Comparison of ENCODE assay signal across 1 cellular context in the genomic region with DNA sequence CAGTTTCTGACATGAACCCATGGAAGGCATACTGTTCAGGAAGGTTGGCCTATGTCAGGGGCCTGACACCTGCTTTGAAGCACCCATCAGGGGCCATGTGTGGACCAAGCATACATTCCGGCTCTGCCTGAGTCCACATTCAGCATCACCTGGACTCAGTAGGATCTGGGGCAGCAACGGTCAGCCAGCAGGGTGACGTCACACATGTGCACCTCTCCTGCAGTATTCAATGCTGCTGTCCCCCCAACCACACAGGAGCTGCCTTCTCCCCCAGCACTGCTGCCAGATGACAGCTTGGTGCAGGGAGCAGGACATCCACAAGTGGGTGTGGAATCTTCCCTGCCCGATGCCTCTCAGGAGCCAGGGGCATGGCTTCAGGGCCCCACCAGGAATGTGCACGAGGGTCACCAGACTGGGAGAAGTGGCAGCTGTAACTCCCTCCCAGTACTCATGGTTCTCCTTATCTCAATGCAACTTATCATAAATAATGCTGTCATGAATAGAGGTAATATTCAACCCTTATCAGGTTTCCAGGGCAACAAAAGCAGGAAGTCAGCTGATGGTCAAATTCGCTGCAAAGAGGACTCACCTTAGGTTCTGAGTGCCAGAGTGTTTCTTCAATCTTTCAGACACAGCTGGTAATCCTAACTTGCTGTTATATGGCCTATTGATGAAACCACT.
TF ChIP-seq lines count a peak whose summit lies in the region.

No MANE protein-coding gene starts in this region.

TF ChIP-seq in K562, 482 proteins besides CTCF, POLR2A, EP300 and RAD21 (continued from another document):
- TF ChIP-seq, protein P1, sequence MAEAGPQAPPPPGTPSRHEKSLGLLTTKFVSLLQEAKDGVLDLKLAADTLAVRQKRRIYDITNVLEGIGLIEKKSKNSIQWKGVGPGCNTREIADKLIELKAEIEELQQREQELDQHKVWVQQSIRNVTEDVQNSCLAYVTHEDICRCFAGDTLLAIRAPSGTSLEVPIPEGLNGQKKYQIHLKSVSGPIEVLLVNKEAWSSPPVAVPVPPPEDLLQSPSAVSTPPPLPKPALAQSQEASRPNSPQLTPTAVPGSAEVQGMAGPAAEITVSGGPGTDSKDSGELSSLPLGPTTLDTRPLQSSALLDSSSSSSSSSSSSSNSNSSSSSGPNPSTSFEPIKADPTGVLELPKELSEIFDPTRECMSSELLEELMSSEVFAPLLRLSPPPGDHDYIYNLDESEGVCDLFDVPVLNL (CRISPR knock-in tag; IDR thresholded peaks at IDR 0.05; ENCODE audit: low read depth): no peak
- TF ChIP-seq TEAD1 (CRISPR knock-in tag; IDR thresholded peaks at IDR 0.05): no peak
- no peak for TF ChIP-seq SREBF1 (IDR thresholded peaks at IDR 0.05; ENCODE audit: borderline replicate concordance, low read depth, low read length)
- TF ChIP-seq, protein P2, sequence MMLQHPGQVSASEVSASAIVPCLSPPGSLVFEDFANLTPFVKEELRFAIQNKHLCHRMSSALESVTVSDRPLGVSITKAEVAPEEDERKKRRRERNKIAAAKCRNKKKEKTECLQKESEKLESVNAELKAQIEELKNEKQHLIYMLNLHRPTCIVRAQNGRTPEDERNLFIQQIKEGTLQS (IDR thresholded peaks at IDR 0.05): peak; percentile 32; the same call in 1 of the 2 replicates
- TF ChIP-seq, protein P2 (CRISPR knock-in tag; conservative IDR thresholded peaks at IDR 0.05): no peak
- peak; percentile 55 for TF ChIP-seq RFX1 (IDR thresholded peaks at IDR 0.05)
- TF ChIP-seq, protein P3, sequence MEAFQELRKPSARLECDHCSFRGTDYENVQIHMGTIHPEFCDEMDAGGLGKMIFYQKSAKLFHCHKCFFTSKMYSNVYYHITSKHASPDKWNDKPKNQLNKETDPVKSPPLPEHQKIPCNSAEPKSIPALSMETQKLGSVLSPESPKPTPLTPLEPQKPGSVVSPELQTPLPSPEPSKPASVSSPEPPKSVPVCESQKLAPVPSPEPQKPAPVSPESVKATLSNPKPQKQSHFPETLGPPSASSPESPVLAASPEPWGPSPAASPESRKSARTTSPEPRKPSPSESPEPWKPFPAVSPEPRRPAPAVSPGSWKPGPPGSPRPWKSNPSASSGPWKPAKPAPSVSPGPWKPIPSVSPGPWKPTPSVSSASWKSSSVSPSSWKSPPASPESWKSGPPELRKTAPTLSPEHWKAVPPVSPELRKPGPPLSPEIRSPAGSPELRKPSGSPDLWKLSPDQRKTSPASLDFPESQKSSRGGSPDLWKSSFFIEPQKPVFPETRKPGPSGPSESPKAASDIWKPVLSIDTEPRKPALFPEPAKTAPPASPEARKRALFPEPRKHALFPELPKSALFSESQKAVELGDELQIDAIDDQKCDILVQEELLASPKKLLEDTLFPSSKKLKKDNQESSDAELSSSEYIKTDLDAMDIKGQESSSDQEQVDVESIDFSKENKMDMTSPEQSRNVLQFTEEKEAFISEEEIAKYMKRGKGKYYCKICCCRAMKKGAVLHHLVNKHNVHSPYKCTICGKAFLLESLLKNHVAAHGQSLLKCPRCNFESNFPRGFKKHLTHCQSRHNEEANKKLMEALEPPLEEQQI (IDR thresholded peaks at IDR 0.05): no peak
- TF ChIP-seq, protein P4, sequence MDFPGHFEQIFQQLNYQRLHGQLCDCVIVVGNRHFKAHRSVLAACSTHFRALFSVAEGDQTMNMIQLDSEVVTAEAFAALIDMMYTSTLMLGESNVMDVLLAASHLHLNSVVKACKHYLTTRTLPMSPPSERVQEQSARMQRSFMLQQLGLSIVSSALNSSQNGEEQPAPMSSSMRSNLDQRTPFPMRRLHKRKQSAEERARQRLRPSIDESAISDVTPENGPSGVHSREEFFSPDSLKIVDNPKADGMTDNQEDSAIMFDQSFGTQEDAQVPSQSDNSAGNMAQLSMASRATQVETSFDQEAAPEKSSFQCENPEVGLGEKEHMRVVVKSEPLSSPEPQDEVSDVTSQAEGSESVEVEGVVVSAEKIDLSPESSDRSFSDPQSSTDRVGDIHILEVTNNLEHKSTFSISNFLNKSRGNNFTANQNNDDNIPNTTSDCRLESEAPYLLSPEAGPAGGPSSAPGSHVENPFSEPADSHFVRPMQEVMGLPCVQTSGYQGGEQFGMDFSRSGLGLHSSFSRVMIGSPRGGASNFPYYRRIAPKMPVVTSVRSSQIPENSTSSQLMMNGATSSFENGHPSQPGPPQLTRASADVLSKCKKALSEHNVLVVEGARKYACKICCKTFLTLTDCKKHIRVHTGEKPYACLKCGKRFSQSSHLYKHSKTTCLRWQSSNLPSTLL (IDR thresholded peaks at IDR 0.05): no peak
- TF ChIP-seq ZNF274 (IDR thresholded peaks at IDR 0.05; ENCODE audit: borderline replicate concordance, low read depth, low read length): no peak
- TF ChIP-seq U2AF2 (optimal IDR thresholded peaks at IDR 0.05; ENCODE audit: low read depth, low read length): no peak
- TF ChIP-seq, protein P5, sequence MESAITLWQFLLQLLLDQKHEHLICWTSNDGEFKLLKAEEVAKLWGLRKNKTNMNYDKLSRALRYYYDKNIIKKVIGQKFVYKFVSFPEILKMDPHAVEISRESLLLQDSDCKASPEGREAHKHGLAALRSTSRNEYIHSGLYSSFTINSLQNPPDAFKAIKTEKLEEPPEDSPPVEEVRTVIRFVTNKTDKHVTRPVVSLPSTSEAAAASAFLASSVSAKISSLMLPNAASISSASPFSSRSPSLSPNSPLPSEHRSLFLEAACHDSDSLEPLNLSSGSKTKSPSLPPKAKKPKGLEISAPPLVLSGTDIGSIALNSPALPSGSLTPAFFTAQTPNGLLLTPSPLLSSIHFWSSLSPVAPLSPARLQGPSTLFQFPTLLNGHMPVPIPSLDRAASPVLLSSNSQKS (CRISPR knock-in tag; IDR thresholded peaks at IDR 0.05): no peak
- TF ChIP-seq TBL1XR1 (IDR thresholded peaks at IDR 0.05; ENCODE audit: low read length in 2 of 2): no peak
- TF ChIP-seq, protein P6, sequence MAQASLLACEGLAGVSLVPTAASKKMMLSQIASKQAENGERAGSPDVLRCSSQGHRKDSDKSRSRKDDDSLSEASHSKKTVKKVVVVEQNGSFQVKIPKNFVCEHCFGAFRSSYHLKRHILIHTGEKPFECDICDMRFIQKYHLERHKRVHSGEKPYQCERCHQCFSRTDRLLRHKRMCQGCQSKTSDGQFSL (CRISPR knock-in tag; IDR thresholded peaks at IDR 0.05): no peak
- TF ChIP-seq, protein P6 (tag; IDR thresholded peaks at IDR 0.05): no peak
- no peak for TF ChIP-seq CBX1 (IDR thresholded peaks at IDR 0.05; ENCODE audit: low read depth)
